ENCODE assay signal across 8 cellular contexts in genomic region chr15:66774001-66774814, GRCh38.
A peak's percentile ranks its signal among the peaks of the same experiment; 100 is the strongest.
DNase-seq lines count a peak whose midpoint lies in the region; ATAC-seq, FAIRE-seq and TF ChIP-seq lines count a peak whose summit lies in the region.

No MANE protein-coding gene starts in this region.

- H4K5ac ChIP-seq in mesendoderm (ENCODE audit: low read length): no peak overlapping the region

- H3K4me3 ChIP-seq in AG04449 (ENCODE audit: low read depth, low read length) (no peak overlapping the region), endothelial cell of umbilical vein (replicated peaks in 1 of 3; ENCODE audit: insufficient read depth in 1 of 3, low read depth in 1 of 3, low read length in 3 of 3) (no peak overlapping the region), mesendoderm (ENCODE audit: low read length) (no peak overlapping the region)

- H3K4me2 ChIP-seq in endothelial cell of umbilical vein (ENCODE audit: insufficient read depth, low read length) (no peak overlapping the region), mesendoderm (ENCODE audit: low read length) (no peak overlapping the region)

- no peak for DNase-seq in AG04449 (ENCODE audit: low read depth, low spot score)
- peak; percentile 79 for DNase-seq in GM19238 (ENCODE audit: insufficient read length, low spot score)
- DNase-seq in NCI-H524 (lab: John Stamatoyannopoulos, UW): peak; percentile 71 to 87
- peak; percentile 11 to 30 for DNase-seq in activated CD4-positive, alpha-beta T cell treated with anti-CD3 and anti-CD28 coated beads, Interleukin-2, amount 50 U/mL, for 4 hours
- peak; percentile 80 for DNase-seq in endothelial cell of umbilical vein (ENCODE audit: low read depth, low spot score)
- DNase-seq in mesendoderm: peak; percentile 93
- peak; percentile 58 for DNase-seq in stimulated activated CD8-positive, alpha-beta memory T cell treated with anti-CD3 and anti-CD28 coated beads, Interleukin-4, amount 100 ng/mL, for 48 hours

- no peak overlapping the region for H3K4ac ChIP-seq in mesendoderm (ENCODE audit: low read depth, low read length)

- peak; percentile 87 for FAIRE-seq in endothelial cell of umbilical vein (lab: Jason Lieb, UNC)

- POLR2A ChIA-PET in AG04449 (lab: Yijun Ruan, JAX) (interaction anchor here (0.9 kb wide), 1 partner anchor 73 kb away, joined by 3 read pairs; no protein-coding TSS in a partner anchor), endothelial cell of umbilical vein (lab: Charles Lee) (no interaction called here)

- no peak for ATAC-seq in GM19035 (IDR thresholded peaks at IDR 0.05; ENCODE audit: unreplicated experiment)

- dilution Hi-C loops in endothelial cell of umbilical vein (cut with MboI; ENCODE audit: extremely low pct_ligation_motif_present, low sequenced_read_pairs): no loop called here

- H3K23ac ChIP-seq in mesendoderm (ENCODE audit: low read length): peak overlapping the region; percentile 48

- intact Hi-C loops in endothelial cell of umbilical vein (cut with micrococcal nuclease): loop anchor here (1.0 kb wide), 7 partner anchors 8 to 171 kb away; no protein-coding TSS in a partner anchor

- no peak overlapping the region for H2AK5ac ChIP-seq in mesendoderm (ENCODE audit: low read length)

- peaks cover 48% of the 10 kb centered on the region for H3K79me1 ChIP-seq in mesendoderm (ENCODE audit: low read length)

- H3K36me3 ChIP-seq in endothelial cell of umbilical vein (ENCODE audit: control insufficient read depth in 2 of 2, extremely low read depth in 1 of 2, insufficient read depth in 2 of 2, low read length in 2 of 2) (no peaks in the 10 kb centered on the region), mesendoderm (ENCODE audit: control insufficient read depth, insufficient read depth, low read length) (peaks cover 2% of the 10 kb centered on the region)

- no peaks in the 10 kb centered on the region for H3K9me1 ChIP-seq in endothelial cell of umbilical vein (replicated peaks; ENCODE audit: control insufficient read depth, extremely low read depth, insufficient read depth, low read length)

- peak overlapping the region; percentile 3 for H3K18ac ChIP-seq in mesendoderm (ENCODE audit: low read length)

- H3K79me2 ChIP-seq in endothelial cell of umbilical vein (ENCODE audit: control insufficient read depth, insufficient read depth, low read length): peaks cover 15% of the 10 kb centered on the region
- peaks cover 38% of the 10 kb centered on the region for H3K79me2 ChIP-seq in mesendoderm (ENCODE audit: control insufficient read depth, insufficient read depth, low read length)

- peak overlapping the region; percentile 28 for H3K9ac ChIP-seq in endothelial cell of umbilical vein (replicated peaks; ENCODE audit: extremely low read depth, insufficient read depth, low read length)
- peak overlapping the region; percentile 50 for H3K9ac ChIP-seq in mesendoderm (ENCODE audit: low read length)

- H3K27me3 ChIP-seq in endothelial cell of umbilical vein (ENCODE audit: control insufficient read depth in 2 of 2, insufficient read depth in 2 of 2, low read length in 2 of 2) (no peaks in the 10 kb centered on the region), mesendoderm (ENCODE audit: insufficient read depth, low read length, poor library complexity) (no peaks in the 10 kb centered on the region)

- H2AFZ ChIP-seq in endothelial cell of umbilical vein (ENCODE audit: low read depth, low read length): no peak overlapping the region

- no peak overlapping the region for H2BK120ac ChIP-seq in mesendoderm (ENCODE audit: low read depth, low read length)

- H3K4me1 ChIP-seq in endothelial cell of umbilical vein (ENCODE audit: control insufficient read depth, extremely low read depth, insufficient read depth, low read length) (peaks cover 21% of the 10 kb centered on the region), mesendoderm (ENCODE audit: control insufficient read depth, low read depth, low read length) (peaks cover 3% of the 10 kb centered on the region)

- no CpG with 5 or more reads among the region's 19 CpGs for WGBS in mesendoderm (ENCODE audit: extremely low coverage, insufficient coverage, low lambda C conversion rate)

- TF ChIP-seq CTCF in AG04449 (IDR thresholded peaks at IDR 0.05; ENCODE audit: insufficient read depth, low read length, missing control alignments) (peak; percentile 99), endothelial cell of umbilical vein (IDR thresholded peaks at IDR 0.05; ENCODE audit: extremely low read depth in 1 of 2, insufficient read depth in 1 of 2, low read depth in 1 of 2, low read length in 2 of 2) (peak; percentile 92 to 96)

- peak overlapping the region; percentile 48 for H2BK5ac ChIP-seq in mesendoderm (ENCODE audit: low read length)

- H3K27ac ChIP-seq in endothelial cell of umbilical vein (ENCODE audit: insufficient read depth, low read depth, low read length) (peak overlapping the region; percentile 25), mesendoderm (ENCODE audit: low read depth, low read length) (peak overlapping the region; percentile 33)

- no peaks in the 10 kb centered on the region for H3K9me3 ChIP-seq in endothelial cell of umbilical vein (replicated peaks; ENCODE audit: control insufficient read depth, insufficient read depth, low read length)

- BruUV-seq in endothelial cell of umbilical vein (replicated peaks; lab: Mats Ljungman, UMichigan): no TSS peak

- no peak for TF ChIP-seq POLR2A in endothelial cell of umbilical vein (IDR thresholded peaks at IDR 0.05; ENCODE audit: low read depth, low read length)

- H3K56ac ChIP-seq in mesendoderm (ENCODE audit: low read length): peak overlapping the region; percentile 73

- H2BK15ac ChIP-seq in mesendoderm (replicated peaks; ENCODE audit: low read depth): no peak overlapping the region

- H4K20me1 ChIP-seq in endothelial cell of umbilical vein (replicated peaks; ENCODE audit: control insufficient read depth, extremely low read depth, insufficient read depth, low read length): no peaks in the 10 kb centered on the region

- no peak overlapping the region for H4K8ac ChIP-seq in mesendoderm (ENCODE audit: low read depth, low read length)

- CTCF ChIA-PET in AG04449 (lab: Yijun Ruan, JAX) (interaction anchor here (0.6 to 10.8 kb wide), 46 partner anchors 10 to 200 kb away, joined by 3 to 192 read pairs (median 5); partner anchors contain the start of gene SMAD6), endothelial cell of umbilical vein (lab: Charles Lee) (interaction anchor here (0.7 to 7.3 kb wide), 13 partner anchors 9 to 243 kb away, joined by 3 to 118 read pairs (median 6); partner anchors contain the start of gene SMAD6)

TF ChIP-seq in endothelial cell of umbilical vein, 7 proteins besides CTCF, POLR2A, EP300 and RAD21:
- TF ChIP-seq POLR2AphosphoS5 (IDR thresholded peaks at IDR 0.05; ENCODE audit: insufficient read depth, low read depth, low read length) (peak; percentile 49), FOS (IDR thresholded peaks at IDR 0.05; ENCODE audit: borderline replicate concordance, insufficient read depth, low read length) (no peak)
- TF ChIP-seq, protein P1, sequence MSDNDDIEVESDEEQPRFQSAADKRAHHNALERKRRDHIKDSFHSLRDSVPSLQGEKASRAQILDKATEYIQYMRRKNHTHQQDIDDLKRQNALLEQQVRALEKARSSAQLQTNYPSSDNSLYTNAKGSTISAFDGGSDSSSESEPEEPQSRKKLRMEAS (IDR thresholded peaks at IDR 0.05; ENCODE audit: insufficient read depth, insufficient read length): no peak
